Comparison of ENCODE assay signal across 8 cellular contexts in the genomic region with DNA sequence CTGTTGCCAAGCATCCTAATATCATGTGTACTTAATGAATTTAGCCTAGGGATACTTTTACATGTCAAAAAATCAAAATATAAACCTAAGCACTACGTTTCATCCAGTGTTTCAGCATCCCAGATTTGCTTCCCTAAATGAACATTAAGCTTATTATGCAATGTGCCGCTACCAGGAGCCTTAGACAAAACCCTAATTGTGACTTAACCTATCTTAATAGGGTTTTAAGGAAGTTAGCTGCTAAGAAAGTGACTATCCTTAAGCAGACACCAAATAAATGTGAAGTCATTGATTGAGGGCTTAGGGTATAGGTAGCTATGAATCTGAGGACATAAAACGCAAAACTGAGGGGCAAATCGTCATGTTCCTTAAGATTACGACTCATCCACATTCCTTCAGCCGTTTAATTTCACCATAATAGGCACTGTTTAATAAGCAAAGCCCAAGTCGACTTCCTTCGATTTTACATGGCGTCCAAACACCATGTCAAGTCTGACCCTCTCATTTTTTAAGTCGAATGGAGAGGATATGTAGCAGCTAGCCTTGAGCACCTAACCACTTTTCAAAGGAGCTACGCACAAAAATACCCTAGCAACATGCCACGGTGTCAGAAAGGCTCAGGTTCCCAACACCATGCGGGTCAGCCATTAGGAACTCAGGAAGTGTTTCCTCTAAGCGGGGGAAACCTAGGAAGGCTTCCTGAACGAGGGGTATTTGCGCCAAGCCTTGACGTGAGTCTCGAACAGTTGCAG. TPM values are rescaled to one million over a fixed set of nuclear protein-coding genes. Genes with fewer than 3 reads are reported as not detected.
DNase-seq lines count a peak whose midpoint lies in the region; ATAC-seq and TF ChIP-seq lines count a peak whose summit lies in the region.

No MANE protein-coding gene starts in this region.

- H3K9me3 ChIP-seq in DOHH2 (ENCODE audit: control insufficient read depth, insufficient read depth, low read length) (no peaks in the 10 kb centered on the region), Karpas-422 (ENCODE audit: low read length) (no peaks in the 10 kb centered on the region), iPS-20b (ENCODE audit: insufficient read depth, low read depth, low read length) (no peaks in the 10 kb centered on the region), stomach smooth muscle (ENCODE audit: control insufficient read depth in 2 of 2, low read length in 2 of 2) (no peaks in the 10 kb centered on the region)

- H3K27me3 Mint-ChIP-seq in activated naive CD8-positive, alpha-beta T cell treated with anti-CD3 and anti-CD28 coated beads, Interleukin-2, amount 10 ng/mL, durations not matched to agents 7 days and 5 days: no peaks in the 10 kb centered on the region

- H2AFZ ChIP-seq in Karpas-422 (ENCODE audit: low read length): peak overlapping the region; percentile 22; the same call in 1 of the 2 replicates

- H3F3A ChIP-seq in DOHH2 (ENCODE audit: control insufficient read depth, insufficient read depth): peaks cover 17% of the 10 kb centered on the region

- peak overlapping the region; percentile 99 for H3K9ac ChIP-seq in Karpas-422 (ENCODE audit: low read length)
- H3K9ac ChIP-seq in iPS-20b (ENCODE audit: low read depth, low read length): peak overlapping the region; percentile 99
- H3K9ac ChIP-seq in stomach smooth muscle (ENCODE audit: low read length in 2 of 2): peak overlapping the region; percentile 96 to 99

- ATAC-seq in activated naive CD8-positive, alpha-beta T cell treated with anti-CD3 and anti-CD28 coated beads, Interleukin-2, amount 10 ng/mL, durations not matched to agents 7 days and 5 days (ENCODE audit: low read depth): no peak
- no peak for ATAC-seq in GM21619 (IDR thresholded peaks at IDR 0.05; ENCODE audit: unreplicated experiment)

- H3K27ac ChIP-seq in DOHH2 (ENCODE audit: low read depth, low read length) (peak overlapping the region; percentile 86), Karpas-422 (ENCODE audit: low read length) (peak overlapping the region; percentile 95), iPS-20b (ENCODE audit: low read length) (peak overlapping the region; percentile 79), stomach smooth muscle (ENCODE audit: low read length) (peak overlapping the region; percentile 98)

- H3K9me3 Mint-ChIP-seq in activated naive CD8-positive, alpha-beta T cell treated with anti-CD3 and anti-CD28 coated beads, Interleukin-2, amount 10 ng/mL, durations not matched to agents 7 days and 5 days: no peaks in the 10 kb centered on the region

- peak overlapping the region; percentile 91 for H3K4me2 ChIP-seq in DOHH2 (ENCODE audit: low read length)
- H3K4me2 ChIP-seq in Karpas-422 (ENCODE audit: low read depth, low read length, poor library complexity, severe bottlenecking): peak overlapping the region; percentile 84

- peaks cover 96% of the 10 kb centered on the region for H3K79me2 ChIP-seq in DOHH2 (ENCODE audit: control insufficient read depth, low read length)
- peaks cover 91% of the 10 kb centered on the region for H3K79me2 ChIP-seq in Karpas-422 (ENCODE audit: low read length)

- DNase-seq in Karpas-422 (peak; percentile 75), NCI-H226 (no peak)
- DNase-seq in activated naive CD8-positive, alpha-beta T cell treated with anti-CD3 and anti-CD28 coated beads, Interleukin-2, amount 10 ng/mL, durations not matched to agents 7 days and 5 days: no peak
- no peak for DNase-seq in stimulated activated CD4-positive, alpha-beta T cell treated with anti-CD3 and anti-CD28 coated beads, Interleukin-4, amount 100 ng/mL, for 4 hours

- H4K20me1 ChIP-seq in DOHH2 (ENCODE audit: control insufficient read depth, insufficient read depth, low read depth, low read length) (peaks cover 39% of the 10 kb centered on the region), Karpas-422 (ENCODE audit: insufficient read depth, low read depth, low read length) (peaks cover 39% of the 10 kb centered on the region)

- peaks cover 15% of the 10 kb centered on the region for H3K36me3 Mint-ChIP-seq in activated naive CD8-positive, alpha-beta T cell treated with anti-CD3 and anti-CD28 coated beads, Interleukin-2, amount 10 ng/mL, durations not matched to agents 7 days and 5 days

- peak overlapping the region; percentile 100 for H3K27ac Mint-ChIP-seq in activated naive CD8-positive, alpha-beta T cell treated with anti-CD3 and anti-CD28 coated beads, Interleukin-2, amount 10 ng/mL, durations not matched to agents 7 days and 5 days

- H3K27me3 ChIP-seq in DOHH2 (ENCODE audit: control insufficient read depth, low read length) (no peaks in the 10 kb centered on the region), Karpas-422 (ENCODE audit: low read length) (no peaks in the 10 kb centered on the region), iPS-20b (ENCODE audit: insufficient read depth, low read length) (no peaks in the 10 kb centered on the region), stomach smooth muscle (ENCODE audit: control insufficient read depth in 1 of 2, insufficient read depth in 2 of 2, low read length in 2 of 2) (no peaks in the 10 kb centered on the region)

- H3K4me1 Mint-ChIP-seq in activated naive CD8-positive, alpha-beta T cell treated with anti-CD3 and anti-CD28 coated beads, Interleukin-2, amount 10 ng/mL, durations not matched to agents 7 days and 5 days: peaks cover 55% of the 10 kb centered on the region

- H3K9me2 ChIP-seq in DOHH2 (replicated peaks; ENCODE audit: control insufficient read depth, low read length) (no peaks in the 10 kb centered on the region), Karpas-422 (replicated peaks; ENCODE audit: insufficient read depth, low read length) (no peaks in the 10 kb centered on the region)

- peaks cover 46% of the 10 kb centered on the region for H3K36me3 ChIP-seq in DOHH2 (ENCODE audit: control insufficient read depth, low read length)
- H3K36me3 ChIP-seq in Karpas-422 (ENCODE audit: insufficient read depth, low read length): peaks cover 5% of the 10 kb centered on the region; the same call in 1 of the 2 replicates
- peaks cover 10% of the 10 kb centered on the region for H3K36me3 ChIP-seq in iPS-20b (ENCODE audit: insufficient read depth, low read depth, low read length)
- H3K36me3 ChIP-seq in stomach smooth muscle (ENCODE audit: control insufficient read depth in 2 of 2, insufficient read depth in 2 of 2, low read length in 2 of 2): no peaks in the 10 kb centered on the region

- H3K4me3 ChIP-seq in DOHH2 (ENCODE audit: low read length) (peak overlapping the region; percentile 87), Karpas-422 (ENCODE audit: low read length) (peak overlapping the region; percentile 92), iPS-20b (ENCODE audit: low read length) (peak overlapping the region; percentile 95), stomach smooth muscle (ENCODE audit: low read length in 2 of 2) (peak overlapping the region; percentile 96 to 97)

- POLR2A ChIA-PET in activated naive CD8-positive, alpha-beta T cell treated with anti-CD3 and anti-CD28 coated beads, Interleukin-2, amount 10 ng/mL, durations not matched to agents 7 days and 5 days (lab: Charles Lee): interaction anchor here (0.8 to 2.6 kb wide), 13 partner anchors 11 to 693 kb away, joined by 3 to 9 read pairs (median 5); a partner anchor contains a TSS

- H3K4me1 ChIP-seq in DOHH2 (ENCODE audit: control insufficient read depth, low read length): peaks cover 76% of the 10 kb centered on the region
- H3K4me1 ChIP-seq in Karpas-422 (ENCODE audit: low read length): peaks cover 72% of the 10 kb centered on the region
- peaks cover 24% of the 10 kb centered on the region for H3K4me1 ChIP-seq in iPS-20b (ENCODE audit: insufficient read depth, low read length)
- H3K4me1 ChIP-seq in stomach smooth muscle (ENCODE audit: control insufficient read depth, insufficient read depth, low read length): peaks cover 26% of the 10 kb centered on the region

- TF ChIP-seq CTCF in DOHH2 (IDR thresholded peaks at IDR 0.05; ENCODE audit: low read depth, low read length, poor library complexity, severe bottlenecking): no peak

- H3K4me3 Mint-ChIP-seq in activated naive CD8-positive, alpha-beta T cell treated with anti-CD3 and anti-CD28 coated beads, Interleukin-2, amount 10 ng/mL, durations not matched to agents 7 days and 5 days: peak overlapping the region; percentile 100

RNA-seq across cellular contexts. Expression of a gene that starts 1.1 kb away (rescaled TPM):
- 141 and 167 TPM in 2 replicates for total RNA-seq in Karpas-422 (2014; rRNA removed; shearing (Covaris generic); ENCODE audit: low replicate concordance)
- total RNA-seq in activated naive CD8-positive, alpha-beta T cell treated with anti-CD3 and anti-CD28 coated beads, Interleukin-2, amount 10 ng/mL, durations not matched to agents 7 days and 5 days: 100 to 1,000 TPM; 158 TPM

RNA-seq across cellular contexts. Expression of a gene that starts 1.4 kb away (rescaled TPM):
- 208 and 281 TPM in 2 replicates for total RNA-seq in Karpas-422 (2014; rRNA removed; shearing (Covaris generic); ENCODE audit: low replicate concordance)
- total RNA-seq in activated naive CD8-positive, alpha-beta T cell treated with anti-CD3 and anti-CD28 coated beads, Interleukin-2, amount 10 ng/mL, durations not matched to agents 7 days and 5 days: 100 to 1,000 TPM; 259 to 275 TPM

RNA-seq across cellular contexts. Expression of a gene that starts 41.7 kb away (rescaled TPM):
- total RNA-seq in Karpas-422 (2014; rRNA removed; shearing (Covaris generic); ENCODE audit: low replicate concordance): 30.5 and 40.0 TPM in 2 replicates
- 10 to 100 TPM; 17.7 to 18.3 TPM for total RNA-seq in activated naive CD8-positive, alpha-beta T cell treated with anti-CD3 and anti-CD28 coated beads, Interleukin-2, amount 10 ng/mL, durations not matched to agents 7 days and 5 days
